In genomic region chr19:44890366-44891015, GRCh38 we compare ENCODE assay signal across 1 cellular context.
A peak's percentile ranks its signal among the peaks of the same experiment; 100 is the strongest.
TF ChIP-seq lines count a peak whose summit lies in the region.

No MANE protein-coding gene starts in this region.

TF ChIP-seq in A549, 52 proteins besides CTCF, POLR2A, EP300 and RAD21 (continued from another document):
- 0 out of 2 replicates have a peak, but pooled peaks have one; percentile 52 for TF ChIP-seq ELK1 (IDR thresholded peaks at IDR 0.05; ENCODE audit: low read depth, low read length)
- TF ChIP-seq MAFK (IDR thresholded peaks at IDR 0.05; ENCODE audit: partially characterized antibody), result peak; percentile 1
- no peak for TF ChIP-seq FOSL2 (IDR thresholded peaks at IDR 0.05)
- TF ChIP-seq FOSL2 (CRISPR knock-in tag; IDR thresholded peaks at IDR 0.05), result peak; percentile 50; the same call in 1 of the 2 replicates
- no peak for TF ChIP-seq CBX2 (IDR thresholded peaks at IDR 0.05; ENCODE audit: borderline replicate concordance, low read depth)
- TF ChIP-seq, protein P1, sequence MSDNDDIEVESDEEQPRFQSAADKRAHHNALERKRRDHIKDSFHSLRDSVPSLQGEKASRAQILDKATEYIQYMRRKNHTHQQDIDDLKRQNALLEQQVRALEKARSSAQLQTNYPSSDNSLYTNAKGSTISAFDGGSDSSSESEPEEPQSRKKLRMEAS (IDR thresholded peaks at IDR 0.05), result peak; percentile 77
- TF ChIP-seq EHF (CRISPR knock-in tag; IDR thresholded peaks at IDR 0.05), result no peak
- TF ChIP-seq HOXB5 (CRISPR knock-in tag; IDR thresholded peaks at IDR 0.05), result peak; percentile 32; the same call in 1 of the 2 replicates
- TF ChIP-seq JUN (IDR thresholded peaks at IDR 0.05), result peak in 1 of 2 experiments; percentile 79; a peak in 3 of 5 replicates
- TF ChIP-seq FOSB (CRISPR knock-in tag; IDR thresholded peaks at IDR 0.05), result no peak
